ENCODE assay signal across 20 cellular contexts in genomic region chr12:30023186-30023585, GRCh38.
"Had no signal": no experiment of that assay in that cellular context is flagged by ENCODE, and none has a peak within 500 bp of the region (broad histone marks: within the 10 kb centered on the region; RNA-seq: fewer than 3 reads in every experiment).

No MANE protein-coding gene starts in this region.

- H3K36me3 ChIP-seq: SJSA1 had no signal

- H3K27me3 ChIP-seq: SJSA1 had no signal

- H3K4me3 ChIP-seq: SJSA1, SK-N-MC had no signal

- H3K9me3 ChIP-seq: SJSA1 had no signal

- DNase-seq: KBM-7, MV-4-11, NCI-H1048, NCI-H1105, NCI-H1417 treated with DMSO at 0.1 percent for 48 hours, NCI-H146, NCI-H1694 treated with DMSO at 0.1 percent for 48 hours, NCI-H1930, NCI-H2081, NCI-H2107, NCI-H2227 treated with DMSO at 0.1 percent for 48 hours, NCI-H524 treated with DMSO at 0.1 percent for 48 hours, NCI-H69, NCI-H774, Right ventricle myocardium superior, RPMI8226, SIG-M5 had no signal

- H3K27ac ChIP-seq: HL-60, SJSA1, SK-N-MC had no signal
